In the genomic region with DNA sequence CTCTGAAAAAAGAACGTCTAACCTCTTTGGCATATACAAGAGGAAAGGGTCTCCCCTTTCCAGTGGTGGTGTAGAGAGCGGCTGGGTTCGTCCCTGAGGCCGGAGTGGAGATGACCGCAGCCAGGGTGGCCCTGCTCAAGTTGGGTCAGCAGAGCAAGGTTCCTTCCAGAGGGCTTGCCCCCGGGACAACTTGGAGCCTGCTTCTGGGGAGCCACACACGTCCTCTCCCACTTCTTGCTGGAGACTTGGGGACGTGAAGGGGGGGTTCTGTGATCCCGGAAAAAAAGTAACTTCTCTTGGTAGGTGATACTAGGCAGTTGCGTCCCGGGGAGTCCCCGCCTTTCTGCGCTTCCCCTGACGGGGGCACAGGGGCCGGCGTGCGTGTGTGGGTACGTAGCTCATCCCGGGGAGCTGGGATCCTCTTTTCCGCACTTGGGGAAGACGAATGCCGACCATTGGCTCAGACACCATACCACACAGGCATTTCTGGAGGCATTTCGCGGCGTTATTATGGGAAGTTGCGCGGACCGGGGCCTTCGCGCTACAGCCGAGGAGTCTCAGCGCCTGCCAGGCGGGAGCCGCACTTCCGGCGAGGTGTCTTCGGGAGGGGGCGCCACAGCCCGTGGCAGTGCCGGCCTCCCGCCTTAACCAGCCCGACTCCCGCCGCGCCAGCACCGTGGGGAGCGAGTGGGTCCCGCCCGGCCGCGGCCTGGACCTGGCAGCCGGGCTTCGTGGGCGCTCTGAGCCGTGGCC, we compare ENCODE assay signal across 9 cellular contexts. TPM values are rescaled to one million over a fixed set of nuclear protein-coding genes. Genes with fewer than 3 reads are reported as not detected.
DNase-seq lines count a peak whose midpoint lies in the region; TF ChIP-seq lines count a peak whose summit lies in the region.
"Had no signal": no experiment of that assay in that cellular context is flagged by ENCODE, and none has a peak within 500 bp of the region (broad histone marks: within the 10 kb centered on the region; RNA-seq: fewer than 3 reads in every experiment).

No MANE protein-coding gene starts in this region.

- H3K4me1 Mint-ChIP-seq in nephron progenitor cell: peaks cover 17% of the 10 kb centered on the region

- TF ChIP-seq CTCF in A673 (conservative IDR thresholded peaks at IDR 0.05; ENCODE audit: low read depth, low read length): peak; percentile 60
- TF ChIP-seq CTCF in MM.1S (IDR thresholded peaks at IDR 0.05; ENCODE audit: low read length): no peak
- TF ChIP-seq CTCF in nephron progenitor cell (IDR thresholded peaks at IDR 0.05): no peak

- H3K4me1 ChIP-seq in A673 (ENCODE audit: insufficient read depth, low read length, poor library complexity, severe bottlenecking) (peaks cover 12% of the 10 kb centered on the region), MM.1S (ENCODE audit: low read length) (no peaks in the 10 kb centered on the region)

- no peaks in the 10 kb centered on the region for H3K9me3 ChIP-seq in A673 (ENCODE audit: low read depth, low read length, poor library complexity, severe bottlenecking)
- H3K9me3 ChIP-seq in MM.1S (replicated peaks; ENCODE audit: insufficient read depth, low read length): no peaks in the 10 kb centered on the region

- H3K27me3 ChIP-seq in A673 (replicated peaks; ENCODE audit: insufficient read depth, low read depth, low read length, poor library complexity) (no peaks in the 10 kb centered on the region), MM.1S (replicated peaks; ENCODE audit: insufficient read depth, low read length) (no peaks in the 10 kb centered on the region)

- H3K4me2 ChIP-seq in MM.1S (ENCODE audit: low read depth, low read length): peak overlapping the region; percentile 70

- H3K36me3 Mint-ChIP-seq in nephron progenitor cell (ENCODE audit: low read depth): no peaks in the 10 kb centered on the region

- POLR2A ChIA-PET in A673 (lab: Charles Lee; ENCODE audit: low non-redundant PET): no interaction called here

- H2AFZ ChIP-seq in MM.1S (ENCODE audit: low read length): 0 out of 2 replicates have a peak overlapping the region, but pooled peaks have one; percentile 38

- H3K4me3 Mint-ChIP-seq in nephron progenitor cell: peak overlapping the region; percentile 82

- no peaks in the 10 kb centered on the region for H3K9me2 ChIP-seq in MM.1S (replicated peaks; ENCODE audit: insufficient read depth, low read length)

- DNase-seq in A673 (ENCODE audit: low spot score) (peak; percentile 82), MM.1S (no peak), erythroblast (lab: John Stamatoyannopoulos, UW) (peak; percentile 61 to 68), nephron progenitor cell (peak; percentile 67), NCI-H128 (lab: John Stamatoyannopoulos, UW; ENCODE audit: unreplicated experiment) (no peak), DMS153 (lab: John Stamatoyannopoulos, UW) (no peak)
- DNase-seq in activated CD8-positive, alpha-beta memory T cell treated with anti-CD3 and anti-CD28 coated beads for 24 hours: no peak
- no peak for DNase-seq in stimulated activated CD4-positive, alpha-beta T cell treated with anti-CD3 and anti-CD28 coated beads, Interleukin-4, amount 100 ng/mL, for 4 hours
- DNase-seq: DMS79 had no signal

- H3K36me3 ChIP-seq in A673 (ENCODE audit: insufficient read depth, low read length, poor library complexity, severe bottlenecking): no peaks in the 10 kb centered on the region
- H3K36me3 ChIP-seq in MM.1S (replicated peaks; ENCODE audit: insufficient read depth, low read length): no peaks in the 10 kb centered on the region

- TF ChIP-seq POLR2A in erythroblast (IDR thresholded peaks at IDR 0.05; ENCODE audit: low read length): no peak

- intact Hi-C loops in A673 (cut with micrococcal nuclease; ENCODE audit: unreplicated experiment): loop anchor here (2.0 to 5.0 kb wide), 4 partner anchors 110 to 502 kb away; no protein-coding TSS in a partner anchor

- no peaks in the 10 kb centered on the region for H3K79me2 ChIP-seq in MM.1S (ENCODE audit: low read length)

- BruUV-seq in A673 (replicated peaks; lab: Mats Ljungman, UMichigan): no TSS peak

- H3F3A ChIP-seq in MM.1S (ENCODE audit: insufficient read depth, low read length): no peaks in the 10 kb centered on the region

- H3K27me3 Mint-ChIP-seq in nephron progenitor cell (ENCODE audit: low read depth, poor library complexity): peaks cover 98% of the 10 kb centered on the region

- no peak overlapping the region for H3K9ac ChIP-seq in MM.1S (ENCODE audit: low read length)

- no peak overlapping the region for H3K27ac Mint-ChIP-seq in nephron progenitor cell

- H3K27ac ChIP-seq in A673 (ENCODE audit: low read depth, low read length, poor library complexity, severe bottlenecking) (peak overlapping the region; percentile 83), MM.1S (ENCODE audit: low read length) (no peak overlapping the region)

- CTCF ChIA-PET in A673 (lab: Charles Lee): interaction anchor here (1.1 to 2.0 kb wide), 5 partner anchors 9 to 503 kb away, joined by 3 to 19 read pairs (median 14); no protein-coding TSS in a partner anchor

- no peaks in the 10 kb centered on the region for H4K20me1 ChIP-seq in MM.1S (ENCODE audit: insufficient read depth, low read length)

- peak overlapping the region; percentile 59 for H3K4me3 ChIP-seq in A673 (ENCODE audit: low read depth, low read length, poor library complexity, severe bottlenecking)
- H3K4me3 ChIP-seq in MM.1S (ENCODE audit: low read length): peak overlapping the region; percentile 36

- H3K9me3 Mint-ChIP-seq in nephron progenitor cell: no peaks in the 10 kb centered on the region

RNA-seq across cellular contexts. Expression of gene PAX9, which starts 14.8 kb away (rescaled TPM):
- total RNA-seq in A673 (2021): 23.4 and 26.2 TPM in 2 replicates

Comparison
In these comparisons a context has a peak if more than half of its experiments do, and no peak if none do; other contexts are left out.
1. DNase-seq: peak in A673 (single experiment), erythroblast (2 of 2) and nephron progenitor cell (single experiment); none in MM.1S (single experiment), activated CD8-positive, alpha-beta memory T cell treated with anti-CD3 and anti-CD28 coated beads for 24 hours (single experiment), stimulated activated CD4-positive, alpha-beta T cell treated with anti-CD3 and anti-CD28 coated beads, Interleukin-4, amount 100 ng/mL, for 4 hours (0 of 2), NCI-H128 (single experiment) and DMS153 (single experiment).